ENCODE assay signal across 8 cellular contexts in genomic region chr17:17972126-17972951, GRCh38. TPM values are rescaled to one million over a fixed set of nuclear protein-coding genes. Genes with fewer than 3 reads are reported as not detected.
A peak's percentile ranks its signal among the peaks of the same experiment; 100 is the strongest.
DNase-seq lines count a peak whose midpoint lies in the region; ATAC-seq and TF ChIP-seq lines count a peak whose summit lies in the region.

A gene with protein sequence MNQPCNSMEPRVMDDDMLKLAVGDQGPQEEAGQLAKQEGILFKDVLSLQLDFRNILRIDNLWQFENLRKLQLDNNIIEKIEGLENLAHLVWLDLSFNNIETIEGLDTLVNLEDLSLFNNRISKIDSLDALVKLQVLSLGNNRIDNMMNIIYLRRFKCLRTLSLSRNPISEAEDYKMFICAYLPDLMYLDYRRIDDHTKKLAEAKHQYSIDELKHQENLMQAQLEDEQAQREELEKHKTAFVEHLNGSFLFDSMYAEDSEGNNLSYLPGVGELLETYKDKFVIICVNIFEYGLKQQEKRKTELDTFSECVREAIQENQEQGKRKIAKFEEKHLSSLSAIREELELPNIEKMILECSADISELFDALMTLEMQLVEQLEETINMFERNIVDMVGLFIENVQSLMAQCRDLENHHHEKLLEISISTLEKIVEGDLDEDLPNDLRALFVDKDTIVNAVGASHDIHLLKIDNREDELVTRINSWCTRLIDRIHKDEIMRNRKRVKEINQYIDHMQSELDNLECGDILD (plus strand): TSS chr17:17972862. CDS start chr17:17977599, 4,737 bp downstream.
Gene TOM1L2, minus strand, starts transcription at chr17:17972400. Its CDS starts 87 bp downstream, at chr17:17972313.

- DNase-seq in G401 (ENCODE audit: low spot score) (peak; percentile 100), HAP-1 (ENCODE audit: low spot score in 2 of 2) (peak; percentile 100), MG63 (peak; percentile 99), SHP77 (lab: John Stamatoyannopoulos, UW) (peak; percentile 100), activated gamma-delta T cell (lab: John Stamatoyannopoulos, UW) (peak; percentile 99), fibroblast of the conjunctiva (ENCODE audit: low read depth) (peak; percentile 100)
- DNase-seq in stimulated activated naive CD8-positive, alpha-beta T cell treated with anti-CD3 and anti-CD28 coated beads, Interleukin-15, Interleukin-2, amounts not matched to agents 100 U/mL and 50 U/mL, for 24 hours = peak; percentile 100

- peak in 2 of 3 experiments; percentile 6 to 13 for TF ChIP-seq CTCF in nephron (IDR thresholded peaks at IDR 0.05; ENCODE audit: unreplicated experiment in 3 of 3)

- peak within 1 kb of the TSS; percentile 96 to 98 (median 97) for H3K4me3 Mint-ChIP-seq in nephron

- in situ Hi-C loops in G401 (cut with HindIII; ENCODE audit: low sequenced_read_pairs) = no loop called here
- in situ Hi-C loops in HAP-1 (cut with MboI; ENCODE audit: low sequenced_read_pairs) = no loop called here

- no peaks in the 10 kb centered on the region; the same call in 1 of the 2 replicates for H3K36me3 ChIP-seq in HAP-1 (replicated peaks)
- no peaks in the 10 kb centered on the region for H3K36me3 ChIP-seq in MG63

- no peaks in the 10 kb centered on the region for H3K36me3 Mint-ChIP-seq in nephron (ENCODE audit: low read depth)

- peak; percentile 99 for ATAC-seq in stimulated activated naive CD8-positive, alpha-beta T cell treated with anti-CD3 and anti-CD28 coated beads, Interleukin-15, Interleukin-2, amounts not matched to agents 100 U/mL and 50 U/mL, for 24 hours

- peaks cover 2% of the 10 kb centered on the region for H3K27me3 Mint-ChIP-seq in nephron (ENCODE audit: low read depth)

- peak within 1 kb of the TSS; percentile 92 for H3K4me3 ChIP-seq in HAP-1
- H3K4me3 ChIP-seq in MG63 = peak within 1 kb of the TSS; percentile 89

- peaks cover 12% of the 10 kb centered on the region for H3K4me1 ChIP-seq in HAP-1

- H3K4me1 Mint-ChIP-seq in nephron = peaks cover 36% of the 10 kb centered on the region

- no peaks in the 10 kb centered on the region for H3K27me3 ChIP-seq in HAP-1 (ENCODE audit: low read depth)
- no peaks in the 10 kb centered on the region for H3K27me3 ChIP-seq in MG63

- no peaks in the 10 kb centered on the region for H3K9me3 Mint-ChIP-seq in nephron

- no peaks in the 10 kb centered on the region for H3K9me3 ChIP-seq in HAP-1
- H3K9me3 ChIP-seq in MG63 = no peaks in the 10 kb centered on the region

- peak within 1 kb of the TSS; percentile 46 to 89 (median 82) for H3K27ac Mint-ChIP-seq in nephron

RNA-seq across cellular contexts. Expression of the first gene that starts in this region (rescaled TPM):
- 0.31 and 1.0 TPM in 2 replicates for total RNA-seq in G401 (2014; rRNA removed; shearing (Covaris generic))
- total RNA-seq in MG63 (2014; rRNA removed; shearing (Covaris generic); ENCODE audit: low replicate concordance) = 1.3 TPM in 1 of 2 replicates, not detected in the other

RNA-seq across cellular contexts. Expression of gene TOM1L2, which starts in this region (rescaled TPM):
- total RNA-seq in G401 (2014; rRNA removed; shearing (Covaris generic)) = 57.1 and 77.1 TPM in 2 replicates
- 8.3 and 12.8 TPM in 2 replicates for total RNA-seq in MG63 (2014; rRNA removed; shearing (Covaris generic); ENCODE audit: low replicate concordance)

Comparison
In these comparisons a context has a peak if more than half of its experiments do, and no peak if none do; other contexts are left out.
1. Peak in every context shown above with its lines: DNase-seq, ATAC-seq and H3K4me3 ChIP-seq.